In the genomic region with DNA sequence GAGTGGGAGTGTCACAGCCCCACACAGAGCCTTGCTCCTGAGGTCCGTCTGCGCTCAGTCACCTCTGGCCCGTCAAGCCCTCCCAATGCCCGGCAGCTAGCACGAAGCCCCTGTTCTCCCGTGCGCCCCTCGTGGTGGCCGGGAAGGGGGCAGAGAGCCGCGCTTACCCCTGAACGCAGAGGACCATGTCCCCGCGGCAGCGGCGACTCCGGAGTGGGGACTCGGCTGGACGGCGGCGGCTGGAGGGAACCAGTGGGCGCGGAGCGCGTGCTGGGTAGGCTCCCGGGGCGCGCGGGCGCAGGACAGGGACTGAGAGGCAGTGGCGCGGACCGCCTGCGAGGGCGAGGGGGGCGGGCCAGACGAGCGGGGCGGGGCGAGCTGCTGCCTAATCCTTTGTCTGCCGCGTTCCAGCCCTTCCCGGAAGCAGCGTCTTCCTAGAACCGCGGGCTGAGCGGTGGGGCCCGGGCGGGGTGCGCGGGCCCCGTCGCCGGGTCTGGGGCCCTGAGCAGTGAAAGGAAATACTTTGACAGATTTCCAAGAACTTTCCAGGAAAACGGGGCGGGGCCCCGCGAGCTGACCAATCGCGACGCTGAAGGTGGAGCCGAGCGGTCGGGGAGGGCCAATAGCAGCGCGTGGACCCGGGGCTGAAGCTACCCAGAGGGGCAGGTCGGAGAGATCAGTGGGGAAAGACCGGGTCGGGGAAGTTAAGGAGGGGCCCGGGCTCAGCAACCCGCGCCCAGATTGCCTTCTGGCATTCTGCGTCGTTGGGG, we compare ENCODE assay signal across 1 cellular context.
TF ChIP-seq lines count a peak whose summit lies in the region.

A gene with protein sequence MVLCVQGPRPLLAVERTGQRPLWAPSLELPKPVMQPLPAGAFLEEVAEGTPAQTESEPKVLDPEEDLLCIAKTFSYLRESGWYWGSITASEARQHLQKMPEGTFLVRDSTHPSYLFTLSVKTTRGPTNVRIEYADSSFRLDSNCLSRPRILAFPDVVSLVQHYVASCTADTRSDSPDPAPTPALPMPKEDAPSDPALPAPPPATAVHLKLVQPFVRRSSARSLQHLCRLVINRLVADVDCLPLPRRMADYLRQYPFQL (minus strand): TSS at position 311 of the 770 bp plus-strand sequence. CDS start 124 bp downstream, at position 187.

TF ChIP-seq in K562, 482 proteins besides CTCF, POLR2A, EP300 and RAD21 (continued from another document and continues in another):
- TF ChIP-seq, protein P1, sequence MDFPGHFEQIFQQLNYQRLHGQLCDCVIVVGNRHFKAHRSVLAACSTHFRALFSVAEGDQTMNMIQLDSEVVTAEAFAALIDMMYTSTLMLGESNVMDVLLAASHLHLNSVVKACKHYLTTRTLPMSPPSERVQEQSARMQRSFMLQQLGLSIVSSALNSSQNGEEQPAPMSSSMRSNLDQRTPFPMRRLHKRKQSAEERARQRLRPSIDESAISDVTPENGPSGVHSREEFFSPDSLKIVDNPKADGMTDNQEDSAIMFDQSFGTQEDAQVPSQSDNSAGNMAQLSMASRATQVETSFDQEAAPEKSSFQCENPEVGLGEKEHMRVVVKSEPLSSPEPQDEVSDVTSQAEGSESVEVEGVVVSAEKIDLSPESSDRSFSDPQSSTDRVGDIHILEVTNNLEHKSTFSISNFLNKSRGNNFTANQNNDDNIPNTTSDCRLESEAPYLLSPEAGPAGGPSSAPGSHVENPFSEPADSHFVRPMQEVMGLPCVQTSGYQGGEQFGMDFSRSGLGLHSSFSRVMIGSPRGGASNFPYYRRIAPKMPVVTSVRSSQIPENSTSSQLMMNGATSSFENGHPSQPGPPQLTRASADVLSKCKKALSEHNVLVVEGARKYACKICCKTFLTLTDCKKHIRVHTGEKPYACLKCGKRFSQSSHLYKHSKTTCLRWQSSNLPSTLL (IDR thresholded peaks at IDR 0.05): peak; percentile 95
- peak; percentile 78; the same call in 1 of the 2 replicates for TF ChIP-seq NCOA1 (IDR thresholded peaks at IDR 0.05; ENCODE audit: low read depth)
- TF ChIP-seq HMGN3 (IDR thresholded peaks at IDR 0.05; ENCODE audit: borderline replicate concordance, extremely low read depth, insufficient read length, low read depth, low read length): peak; percentile 98
- TF ChIP-seq ESRRA (IDR thresholded peaks at IDR 0.05; ENCODE audit: borderline replicate concordance, low read depth): peak; percentile 59; the same call in 1 of the 2 replicates
- TF ChIP-seq LEF1 (IDR thresholded peaks at IDR 0.05): peak; percentile 50; the same call in 1 of the 2 replicates
- TF ChIP-seq, protein P2, sequence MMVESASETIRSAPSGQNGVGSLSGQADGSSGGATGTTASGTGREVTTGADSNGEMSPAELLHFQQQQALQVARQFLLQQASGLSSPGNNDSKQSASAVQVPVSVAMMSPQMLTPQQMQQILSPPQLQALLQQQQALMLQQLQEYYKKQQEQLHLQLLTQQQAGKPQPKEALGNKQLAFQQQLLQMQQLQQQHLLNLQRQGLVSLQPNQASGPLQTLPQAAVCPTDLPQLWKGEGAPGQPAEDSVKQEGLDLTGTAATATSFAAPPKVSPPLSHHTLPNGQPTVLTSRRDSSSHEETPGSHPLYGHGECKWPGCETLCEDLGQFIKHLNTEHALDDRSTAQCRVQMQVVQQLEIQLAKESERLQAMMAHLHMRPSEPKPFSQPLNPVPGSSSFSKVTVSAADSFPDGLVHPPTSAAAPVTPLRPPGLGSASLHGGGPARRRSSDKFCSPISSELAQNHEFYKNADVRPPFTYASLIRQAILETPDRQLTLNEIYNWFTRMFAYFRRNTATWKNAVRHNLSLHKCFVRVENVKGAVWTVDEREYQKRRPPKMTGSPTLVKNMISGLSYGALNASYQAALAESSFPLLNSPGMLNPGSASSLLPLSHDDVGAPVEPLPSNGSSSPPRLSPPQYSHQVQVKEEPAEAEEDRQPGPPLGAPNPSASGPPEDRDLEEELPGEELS (CRISPR knock-in tag; IDR thresholded peaks at IDR 0.05; ENCODE audit: borderline replicate concordance): no peak
- no peak for TF ChIP-seq ZBTB1 (CRISPR knock-in tag; IDR thresholded peaks at IDR 0.05; ENCODE audit: borderline replicate concordance, low read depth)
- TF ChIP-seq, protein P3, sequence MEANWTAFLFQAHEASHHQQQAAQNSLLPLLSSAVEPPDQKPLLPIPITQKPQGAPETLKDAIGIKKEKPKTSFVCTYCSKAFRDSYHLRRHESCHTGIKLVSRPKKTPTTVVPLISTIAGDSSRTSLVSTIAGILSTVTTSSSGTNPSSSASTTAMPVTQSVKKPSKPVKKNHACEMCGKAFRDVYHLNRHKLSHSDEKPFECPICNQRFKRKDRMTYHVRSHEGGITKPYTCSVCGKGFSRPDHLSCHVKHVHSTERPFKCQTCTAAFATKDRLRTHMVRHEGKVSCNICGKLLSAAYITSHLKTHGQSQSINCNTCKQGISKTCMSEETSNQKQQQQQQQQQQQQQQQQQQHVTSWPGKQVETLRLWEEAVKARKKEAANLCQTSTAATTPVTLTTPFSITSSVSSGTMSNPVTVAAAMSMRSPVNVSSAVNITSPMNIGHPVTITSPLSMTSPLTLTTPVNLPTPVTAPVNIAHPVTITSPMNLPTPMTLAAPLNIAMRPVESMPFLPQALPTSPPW (CRISPR knock-in tag; IDR thresholded peaks at IDR 0.05): peak; percentile 96
- 0 out of 2 replicates have a peak, but pooled peaks have one; percentile 4 for TF ChIP-seq NBN (IDR thresholded peaks at IDR 0.05; ENCODE audit: low read depth)
- TF ChIP-seq RBM25 (IDR thresholded peaks at IDR 0.05; ENCODE audit: low read depth, low read length, severe bottlenecking): peak; percentile 46
- TF ChIP-seq ETV6 (IDR thresholded peaks at IDR 0.05; ENCODE audit: borderline replicate concordance in 1 of 2, low read depth in 2 of 2, low read length in 1 of 2): peak; percentile 80 to 91
- no peak for TF ChIP-seq ETV6 (CRISPR knock-in tag; IDR thresholded peaks at IDR 0.05; ENCODE audit: borderline replicate concordance)
- peak; percentile 64 for TF ChIP-seq CTBP1 (IDR thresholded peaks at IDR 0.05; ENCODE audit: borderline replicate concordance)
- TF ChIP-seq, protein P4, sequence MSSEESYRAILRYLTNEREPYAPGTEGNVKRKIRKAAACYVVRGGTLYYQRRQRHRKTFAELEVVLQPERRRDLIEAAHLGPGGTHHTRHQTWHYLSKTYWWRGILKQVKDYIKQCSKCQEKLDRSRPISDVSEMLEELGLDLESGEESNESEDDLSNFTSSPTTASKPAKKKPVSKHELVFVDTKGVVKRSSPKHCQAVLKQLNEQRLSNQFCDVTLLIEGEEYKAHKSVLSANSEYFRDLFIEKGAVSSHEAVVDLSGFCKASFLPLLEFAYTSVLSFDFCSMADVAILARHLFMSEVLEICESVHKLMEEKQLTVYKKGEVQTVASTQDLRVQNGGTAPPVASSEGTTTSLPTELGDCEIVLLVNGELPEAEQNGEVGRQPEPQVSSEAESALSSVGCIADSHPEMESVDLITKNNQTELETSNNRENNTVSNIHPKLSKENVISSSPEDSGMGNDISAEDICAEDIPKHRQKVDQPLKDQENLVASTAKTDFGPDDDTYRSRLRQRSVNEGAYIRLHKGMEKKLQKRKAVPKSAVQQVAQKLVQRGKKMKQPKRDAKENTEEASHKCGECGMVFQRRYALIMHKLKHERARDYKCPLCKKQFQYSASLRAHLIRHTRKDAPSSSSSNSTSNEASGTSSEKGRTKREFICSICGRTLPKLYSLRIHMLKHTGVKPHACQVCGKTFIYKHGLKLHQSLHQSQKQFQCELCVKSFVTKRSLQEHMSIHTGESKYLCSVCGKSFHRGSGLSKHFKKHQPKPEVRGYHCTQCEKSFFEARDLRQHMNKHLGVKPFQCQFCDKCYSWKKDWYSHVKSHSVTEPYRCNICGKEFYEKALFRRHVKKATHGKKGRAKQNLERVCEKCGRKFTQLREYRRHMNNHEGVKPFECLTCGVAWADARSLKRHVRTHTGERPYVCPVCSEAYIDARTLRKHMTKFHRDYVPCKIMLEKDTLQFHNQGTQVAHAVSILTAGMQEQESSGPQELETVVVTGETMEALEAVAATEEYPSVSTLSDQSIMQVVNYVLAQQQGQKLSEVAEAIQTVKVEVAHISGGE (CRISPR knock-in tag; IDR thresholded peaks at IDR 0.05): peak in 1 of 3 experiments; percentile 65; a peak in 2 of 6 replicates
- no peak for TF ChIP-seq TFAM (CRISPR knock-in tag; conservative IDR thresholded peaks at IDR 0.05)
- peak; percentile 62; the same call in 1 of the 2 replicates for TF ChIP-seq HIVEP1 (CRISPR knock-in tag; IDR thresholded peaks at IDR 0.05)
- peak; percentile 81 to 82 for TF ChIP-seq KDM1A (IDR thresholded peaks at IDR 0.05)
- TF ChIP-seq POLR2B (IDR thresholded peaks at IDR 0.05; ENCODE audit: low read depth, partially characterized antibody): peak; percentile 80
- no peak for TF ChIP-seq BCOR (IDR thresholded peaks at IDR 0.05)
- TF ChIP-seq HCFC1 (IDR thresholded peaks at IDR 0.05; ENCODE audit: low read depth, low read length): no peak
- TF ChIP-seq POLR2G (IDR thresholded peaks at IDR 0.05; ENCODE audit: low read depth, low read length): peak; percentile 89
- TF ChIP-seq ZBED1 (IDR thresholded peaks at IDR 0.05): peak; percentile 72; the same call in 1 of the 2 replicates
- peak; percentile 84 for TF ChIP-seq MEIS2 (IDR thresholded peaks at IDR 0.05; ENCODE audit: partially characterized antibody)
- 0 out of 4 replicates have a peak, but pooled peaks of 1 of the 2 experiments have one; percentile 28 for TF ChIP-seq SIX5 (IDR thresholded peaks at IDR 0.05; ENCODE audit: borderline replicate concordance in 1 of 2, insufficient read depth in 1 of 2, low read depth in 1 of 2, low read length in 2 of 2)
- TF ChIP-seq, protein P5, sequence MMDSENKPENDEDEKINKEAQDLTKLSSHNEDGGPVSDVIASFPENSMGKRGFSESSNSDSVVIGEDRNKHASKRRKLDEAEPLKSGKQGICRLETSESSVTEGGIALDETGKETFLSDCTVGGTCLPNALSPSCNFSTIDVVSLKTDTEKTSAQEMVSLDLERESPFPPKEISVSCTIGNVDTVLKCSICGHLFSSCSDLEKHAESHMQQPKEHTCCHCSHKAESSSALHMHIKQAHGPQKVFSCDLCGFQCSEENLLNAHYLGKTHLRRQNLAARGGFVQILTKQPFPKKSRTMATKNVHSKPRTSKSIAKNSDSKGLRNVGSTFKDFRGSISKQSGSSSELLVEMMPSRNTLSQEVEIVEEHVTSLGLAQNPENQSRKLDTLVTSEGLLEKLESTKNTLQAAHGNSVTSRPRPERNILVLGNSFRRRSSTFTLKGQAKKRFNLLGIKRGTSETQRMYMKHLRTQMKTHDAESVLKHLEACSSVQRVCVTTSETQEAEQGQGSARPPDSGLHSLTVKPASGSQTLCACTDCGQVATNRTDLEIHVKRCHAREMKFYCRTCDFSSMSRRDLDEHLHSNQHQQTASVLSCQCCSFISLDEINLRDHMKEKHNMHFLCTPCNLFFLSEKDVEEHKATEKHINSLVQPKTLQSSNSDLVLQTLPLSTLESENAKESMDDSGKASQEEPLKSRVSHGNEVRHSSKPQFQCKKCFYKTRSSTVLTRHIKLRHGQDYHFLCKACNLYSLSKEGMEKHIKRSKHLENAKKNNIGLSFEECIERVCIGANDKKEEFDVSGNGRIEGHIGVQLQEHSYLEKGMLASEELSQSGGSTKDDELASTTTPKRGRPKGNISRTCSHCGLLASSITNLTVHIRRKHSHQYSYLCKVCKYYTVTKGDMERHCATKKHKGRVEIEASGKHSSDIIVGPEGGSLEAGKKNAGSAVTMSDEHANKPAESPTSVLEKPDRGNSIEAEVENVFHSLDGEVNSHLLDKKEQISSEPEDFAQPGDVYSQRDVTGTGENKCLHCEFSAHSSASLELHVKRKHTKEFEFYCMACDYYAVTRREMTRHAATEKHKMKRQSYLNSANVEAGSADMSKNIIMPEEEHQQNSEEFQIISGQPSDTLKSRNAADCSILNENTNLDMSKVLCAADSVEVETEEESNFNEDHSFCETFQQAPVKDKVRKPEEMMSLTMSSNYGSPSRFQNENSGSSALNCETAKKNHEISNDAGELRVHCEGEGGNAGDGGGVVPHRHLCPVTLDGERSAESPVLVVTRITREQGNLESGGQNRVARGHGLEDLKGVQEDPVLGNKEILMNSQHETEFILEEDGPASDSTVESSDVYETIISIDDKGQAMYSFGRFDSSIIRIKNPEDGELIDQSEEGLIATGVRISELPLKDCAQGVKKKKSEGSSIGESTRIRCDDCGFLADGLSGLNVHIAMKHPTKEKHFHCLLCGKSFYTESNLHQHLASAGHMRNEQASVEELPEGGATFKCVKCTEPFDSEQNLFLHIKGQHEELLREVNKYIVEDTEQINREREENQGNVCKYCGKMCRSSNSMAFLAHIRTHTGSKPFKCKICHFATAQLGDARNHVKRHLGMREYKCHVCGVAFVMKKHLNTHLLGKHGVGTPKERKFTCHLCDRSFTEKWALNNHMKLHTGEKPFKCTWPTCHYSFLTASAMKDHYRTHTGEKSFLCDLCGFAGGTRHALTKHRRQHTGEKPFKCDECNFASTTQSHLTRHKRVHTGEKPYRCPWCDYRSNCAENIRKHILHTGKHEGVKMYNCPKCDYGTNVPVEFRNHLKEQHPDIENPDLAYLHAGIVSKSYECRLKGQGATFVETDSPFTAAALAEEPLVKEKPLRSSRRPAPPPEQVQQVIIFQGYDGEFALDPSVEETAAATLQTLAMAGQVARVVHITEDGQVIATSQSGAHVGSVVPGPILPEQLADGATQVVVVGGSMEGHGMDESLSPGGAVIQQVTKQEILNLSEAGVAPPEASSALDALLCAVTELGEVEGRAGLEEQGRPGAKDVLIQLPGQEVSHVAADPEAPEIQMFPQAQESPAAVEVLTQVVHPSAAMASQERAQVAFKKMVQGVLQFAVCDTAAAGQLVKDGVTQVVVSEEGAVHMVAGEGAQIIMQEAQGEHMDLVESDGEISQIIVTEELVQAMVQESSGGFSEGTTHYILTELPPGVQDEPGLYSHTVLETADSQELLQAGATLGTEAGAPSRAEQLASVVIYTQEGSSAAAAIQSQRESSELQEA (IDR thresholded peaks at IDR 0.05; ENCODE audit: low read depth): no peak
- peak; percentile 75 for TF ChIP-seq TBP (optimal IDR thresholded peaks at IDR 0.05; ENCODE audit: low read depth, low read length)
- no peak for TF ChIP-seq PTRF (tag; IDR thresholded peaks at IDR 0.05)
- TF ChIP-seq RCOR1 (IDR thresholded peaks at IDR 0.05; ENCODE audit: borderline replicate concordance in 1 of 2, low read depth in 2 of 2, low read length in 2 of 2): peak; percentile 6 to 78; a peak in 1 of 4 replicates
- TF ChIP-seq SMAD2 (IDR thresholded peaks at IDR 0.05; ENCODE audit: low read depth, low read length): no peak
- TF ChIP-seq, protein P6, sequence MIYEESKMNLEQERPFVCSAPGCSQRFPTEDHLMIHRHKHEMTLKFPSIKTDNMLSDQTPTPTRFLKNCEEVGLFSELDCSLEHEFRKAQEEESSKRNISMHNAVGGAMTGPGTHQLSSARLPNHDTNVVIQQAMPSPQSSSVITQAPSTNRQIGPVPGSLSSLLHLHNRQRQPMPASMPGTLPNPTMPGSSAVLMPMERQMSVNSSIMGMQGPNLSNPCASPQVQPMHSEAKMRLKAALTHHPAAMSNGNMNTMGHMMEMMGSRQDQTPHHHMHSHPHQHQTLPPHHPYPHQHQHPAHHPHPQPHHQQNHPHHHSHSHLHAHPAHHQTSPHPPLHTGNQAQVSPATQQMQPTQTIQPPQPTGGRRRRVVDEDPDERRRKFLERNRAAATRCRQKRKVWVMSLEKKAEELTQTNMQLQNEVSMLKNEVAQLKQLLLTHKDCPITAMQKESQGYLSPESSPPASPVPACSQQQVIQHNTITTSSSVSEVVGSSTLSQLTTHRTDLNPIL (CRISPR knock-in tag; IDR thresholded peaks at IDR 0.05): no peak
- TF ChIP-seq PHF8 (IDR thresholded peaks at IDR 0.05; ENCODE audit: borderline replicate concordance, low read length): peak; percentile 51; the same call in 1 of the 2 replicates
